Comparison of ENCODE assay signal across 2 cellular contexts in the genomic region with DNA sequence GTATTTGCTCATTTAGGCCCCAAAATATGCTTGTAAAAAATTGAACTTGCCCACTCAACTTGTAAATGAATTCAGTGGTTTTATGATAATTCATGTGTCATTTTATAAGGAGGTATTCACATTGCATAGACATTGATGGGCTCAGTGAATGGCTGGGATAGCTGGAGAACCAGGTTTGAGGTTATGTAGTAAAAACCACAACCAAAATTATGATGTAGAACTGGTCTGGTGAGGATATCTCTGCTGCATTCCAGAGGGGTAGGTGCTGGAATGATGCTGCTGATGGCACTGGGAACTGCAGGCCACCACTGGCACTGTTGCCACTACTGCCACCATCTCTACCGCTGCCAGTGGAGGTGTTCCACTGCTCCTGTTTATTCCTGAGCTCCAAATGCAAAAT.
TF ChIP-seq lines count a peak whose summit lies in the region.

No MANE protein-coding gene starts in this region.

TF ChIP-seq in H1, 55 proteins besides CTCF, POLR2A, EP300 and RAD21:
- TF ChIP-seq, protein P1, sequence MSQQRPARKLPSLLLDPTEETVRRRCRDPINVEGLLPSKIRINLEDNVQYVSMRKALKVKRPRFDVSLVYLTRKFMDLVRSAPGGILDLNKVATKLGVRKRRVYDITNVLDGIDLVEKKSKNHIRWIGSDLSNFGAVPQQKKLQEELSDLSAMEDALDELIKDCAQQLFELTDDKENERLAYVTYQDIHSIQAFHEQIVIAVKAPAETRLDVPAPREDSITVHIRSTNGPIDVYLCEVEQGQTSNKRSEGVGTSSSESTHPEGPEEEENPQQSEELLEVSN (IDR thresholded peaks at IDR 0.05): no peak
- no peak for TF ChIP-seq SAP30 (IDR thresholded peaks at IDR 0.05; ENCODE audit: insufficient read depth, insufficient replicate concordance, low read length)
- TF ChIP-seq TAF7 (optimal IDR thresholded peaks at IDR 0.05; ENCODE audit: borderline replicate concordance, low read depth, low read length): no peak
- no peak for TF ChIP-seq HDAC2 (IDR thresholded peaks at IDR 0.05; ENCODE audit: borderline replicate concordance in 1 of 2, low read depth in 2 of 2, low read length in 2 of 2)
- TF ChIP-seq ASH2L (IDR thresholded peaks at IDR 0.05; ENCODE audit: low read length): no peak
- TF ChIP-seq CBX5 (IDR thresholded peaks at IDR 0.05; ENCODE audit: low read depth, low read length): no peak
- TF ChIP-seq TBP (IDR thresholded peaks at IDR 0.05; ENCODE audit: low read depth, low read length): no peak
- no peak for TF ChIP-seq PHF8 (conservative IDR thresholded peaks at IDR 0.05; ENCODE audit: low read depth, low read length)

TF ChIP-seq in WTC11, 78 proteins besides CTCF, POLR2A, EP300 and RAD21 (continued from another document):
- TF ChIP-seq, protein P2, sequence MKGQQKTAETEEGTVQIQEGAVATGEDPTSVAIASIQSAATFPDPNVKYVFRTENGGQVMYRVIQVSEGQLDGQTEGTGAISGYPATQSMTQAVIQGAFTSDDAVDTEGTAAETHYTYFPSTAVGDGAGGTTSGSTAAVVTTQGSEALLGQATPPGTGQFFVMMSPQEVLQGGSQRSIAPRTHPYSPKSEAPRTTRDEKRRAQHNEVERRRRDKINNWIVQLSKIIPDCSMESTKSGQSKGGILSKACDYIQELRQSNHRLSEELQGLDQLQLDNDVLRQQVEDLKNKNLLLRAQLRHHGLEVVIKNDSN (CRISPR knock-in tag; IDR thresholded peaks at IDR 0.05): no peak
- TF ChIP-seq, protein P3, sequence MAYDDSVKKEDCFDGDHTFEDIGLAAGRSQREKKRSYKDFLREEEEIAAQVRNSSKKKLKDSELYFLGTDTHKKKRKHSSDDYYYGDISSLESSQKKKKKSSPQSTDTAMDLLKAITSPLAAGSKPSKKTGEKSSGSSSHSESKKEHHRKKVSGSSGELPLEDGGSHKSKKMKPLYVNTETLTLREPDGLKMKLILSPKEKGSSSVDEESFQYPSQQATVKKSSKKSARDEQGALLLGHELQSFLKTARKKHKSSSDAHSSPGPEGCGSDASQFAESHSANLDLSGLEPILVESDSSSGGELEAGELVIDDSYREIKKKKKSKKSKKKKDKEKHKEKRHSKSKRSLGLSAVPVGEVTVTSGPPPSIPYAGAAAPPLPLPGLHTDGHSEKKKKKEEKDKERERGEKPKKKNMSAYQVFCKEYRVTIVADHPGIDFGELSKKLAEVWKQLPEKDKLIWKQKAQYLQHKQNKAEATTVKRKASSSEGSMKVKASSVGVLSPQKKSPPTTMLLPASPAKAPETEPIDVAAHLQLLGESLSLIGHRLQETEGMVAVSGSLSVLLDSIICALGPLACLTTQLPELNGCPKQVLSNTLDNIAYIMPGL (CRISPR knock-in tag; IDR thresholded peaks at IDR 0.05): no peak
- TF ChIP-seq ZNF263 (CRISPR knock-in tag; IDR thresholded peaks at IDR 0.05; ENCODE audit: low read depth) (no peak), ZNF121 (CRISPR knock-in tag; IDR thresholded peaks at IDR 0.05) (no peak), NFE2L1 (CRISPR knock-in tag; IDR thresholded peaks at IDR 0.05) (no peak), ELF4 (CRISPR knock-in tag; IDR thresholded peaks at IDR 0.05; ENCODE audit: low read depth) (no peak)
- TF ChIP-seq, protein P4, sequence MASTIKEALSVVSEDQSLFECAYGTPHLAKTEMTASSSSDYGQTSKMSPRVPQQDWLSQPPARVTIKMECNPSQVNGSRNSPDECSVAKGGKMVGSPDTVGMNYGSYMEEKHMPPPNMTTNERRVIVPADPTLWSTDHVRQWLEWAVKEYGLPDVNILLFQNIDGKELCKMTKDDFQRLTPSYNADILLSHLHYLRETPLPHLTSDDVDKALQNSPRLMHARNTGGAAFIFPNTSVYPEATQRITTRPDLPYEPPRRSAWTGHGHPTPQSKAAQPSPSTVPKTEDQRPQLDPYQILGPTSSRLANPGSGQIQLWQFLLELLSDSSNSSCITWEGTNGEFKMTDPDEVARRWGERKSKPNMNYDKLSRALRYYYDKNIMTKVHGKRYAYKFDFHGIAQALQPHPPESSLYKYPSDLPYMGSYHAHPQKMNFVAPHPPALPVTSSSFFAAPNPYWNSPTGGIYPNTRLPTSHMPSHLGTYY (CRISPR knock-in tag; IDR thresholded peaks at IDR 0.05): no peak
- TF ChIP-seq, protein P5, sequence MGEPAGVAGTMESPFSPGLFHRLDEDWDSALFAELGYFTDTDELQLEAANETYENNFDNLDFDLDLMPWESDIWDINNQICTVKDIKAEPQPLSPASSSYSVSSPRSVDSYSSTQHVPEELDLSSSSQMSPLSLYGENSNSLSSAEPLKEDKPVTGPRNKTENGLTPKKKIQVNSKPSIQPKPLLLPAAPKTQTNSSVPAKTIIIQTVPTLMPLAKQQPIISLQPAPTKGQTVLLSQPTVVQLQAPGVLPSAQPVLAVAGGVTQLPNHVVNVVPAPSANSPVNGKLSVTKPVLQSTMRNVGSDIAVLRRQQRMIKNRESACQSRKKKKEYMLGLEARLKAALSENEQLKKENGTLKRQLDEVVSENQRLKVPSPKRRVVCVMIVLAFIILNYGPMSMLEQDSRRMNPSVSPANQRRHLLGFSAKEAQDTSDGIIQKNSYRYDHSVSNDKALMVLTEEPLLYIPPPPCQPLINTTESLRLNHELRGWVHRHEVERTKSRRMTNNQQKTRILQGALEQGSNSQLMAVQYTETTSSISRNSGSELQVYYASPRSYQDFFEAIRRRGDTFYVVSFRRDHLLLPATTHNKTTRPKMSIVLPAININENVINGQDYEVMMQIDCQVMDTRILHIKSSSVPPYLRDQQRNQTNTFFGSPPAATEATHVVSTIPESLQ (CRISPR knock-in tag; IDR thresholded peaks at IDR 0.05): no peak
